15 cellular contexts compared by ENCODE assay signal in genomic region chr2:12762976-12763375, GRCh38. TPM values are rescaled to one million over a fixed set of nuclear protein-coding genes. Genes with fewer than 3 reads are reported as not detected.
DNase-seq lines count a peak whose midpoint lies in the region; ATAC-seq and TF ChIP-seq lines count a peak whose summit lies in the region.
"Had no signal": no experiment of that assay in that cellular context is flagged by ENCODE, and none has a peak within 500 bp of the region (broad histone marks: within the 10 kb centered on the region; RNA-seq: fewer than 3 reads in every experiment).

No MANE protein-coding gene starts in this region.

- H3K79me2 ChIP-seq in GM23338 (replicated peaks; ENCODE audit: insufficient read depth) (no peaks in the 10 kb centered on the region), PC-3 (ENCODE audit: low read length) (no peaks in the 10 kb centered on the region)

- H3K27ac Mint-ChIP-seq in GM23338 (no peak overlapping the region), osteocyte (ENCODE audit: unreplicated experiment) (peak overlapping the region; percentile 67)

- H3K27me3 Mint-ChIP-seq in GM23338 (ENCODE audit: insufficient read depth, low read depth, poor library complexity) (peaks cover 7% of the 10 kb centered on the region), osteocyte (ENCODE audit: unreplicated experiment) (no peaks in the 10 kb centered on the region)

- H4K20me1 ChIP-seq in GM23338 (replicated peaks; ENCODE audit: insufficient read depth) = no peaks in the 10 kb centered on the region
- H4K20me1 ChIP-seq in PC-3 (ENCODE audit: low read length) = no peaks in the 10 kb centered on the region

- peaks cover 12% of the 10 kb centered on the region; the same call in 2 of the 3 replicates for H3K4me1 Mint-ChIP-seq in GM23338
- H3K4me1 Mint-ChIP-seq in osteocyte (ENCODE audit: unreplicated experiment) = peaks cover 51% of the 10 kb centered on the region

- intact Hi-C loops in PC-3 (cut with micrococcal nuclease) = no loop called here

- H3K36me3 Mint-ChIP-seq in GM23338 (ENCODE audit: low read depth) (no peaks in the 10 kb centered on the region; the same call in 2 of the 3 replicates), osteocyte (ENCODE audit: unreplicated experiment) (no peaks in the 10 kb centered on the region)

- H3F3A ChIP-seq in GM23338 (replicated peaks; ENCODE audit: low read depth) = no peaks in the 10 kb centered on the region
- H3F3A ChIP-seq in PC-3 (ENCODE audit: low read length, unreplicated experiment) = no peaks in the 10 kb centered on the region

- H3K4me3 ChIP-seq in GM23338 (no peak overlapping the region), fibroblast of mammary gland (ENCODE audit: control insufficient read depth, low read depth, low read length) (no peak overlapping the region), PC-3 (ENCODE audit: low read length) (no peak overlapping the region)
- H3K4me3 ChIP-seq: SJCRH30 had no signal

- ATAC-seq in GM23338 = no peak
- ATAC-seq in PC-3 = no peak
- no peak for ATAC-seq in GM18868 (IDR thresholded peaks at IDR 0.05; ENCODE audit: unreplicated experiment)
- no peak for ATAC-seq in HG03280 (IDR thresholded peaks at IDR 0.05; ENCODE audit: unreplicated experiment)

- no peaks in the 10 kb centered on the region for H3K36me3 ChIP-seq in GM23338 (ENCODE audit: insufficient read depth)
- H3K36me3 ChIP-seq in PC-3 (ENCODE audit: low read depth, low read length) = no peaks in the 10 kb centered on the region
- H3K36me3 ChIP-seq: SJCRH30 had no signal

- H2AFZ ChIP-seq in GM23338 (peak overlapping the region; percentile 86; the same call in 1 of the 2 replicates), PC-3 (ENCODE audit: low read length) (no peak overlapping the region)

- H3K27ac ChIP-seq in GM23338 (ENCODE audit: low read depth) (no peak overlapping the region), PC-3 (ENCODE audit: low read length) (no peak overlapping the region)
- H3K27ac ChIP-seq: SJCRH30 had no signal

- H3K9me2 ChIP-seq in GM23338 (ENCODE audit: insufficient read depth) (0 out of 2 replicates have a peak, but pooled peaks cover 10% of the 10 kb centered on the region), PC-3 (replicated peaks; ENCODE audit: low read length) (0 out of 2 replicates have a peak, but pooled peaks cover 3% of the 10 kb centered on the region)

- H3K4me2 ChIP-seq in GM23338 = no peak overlapping the region
- H3K4me2 ChIP-seq in PC-3 (ENCODE audit: low read length) = no peak overlapping the region

- DNase-seq in AG08395 (ENCODE audit: low spot score) = peak; percentile 54
- no peak for DNase-seq in GM23338 (ENCODE audit: low spot score)
- peak; percentile 70 for DNase-seq in fibroblast of mammary gland (ENCODE audit: low read depth)
- DNase-seq in osteocyte (ENCODE audit: extremely low spot score, unreplicated experiment) = no peak
- DNase-seq in PC-3 = no peak
- DNase-seq in NCI-H226 = no peak
- DNase-seq: AML-193, COR-L47, Kasumi-1, NCI-H1417, NCI-H1930, NCI-H446 treated with DMSO at 0.1 percent for 48 hours, SJCRH30 had no signal

- H3K9ac ChIP-seq in PC-3 (ENCODE audit: low read length) = no peak overlapping the region

- H3K9me3 ChIP-seq in PC-3 (ENCODE audit: low read length) = no peaks in the 10 kb centered on the region

- no peaks in the 10 kb centered on the region; the same call in 1 of the 2 replicates for H3K4me1 ChIP-seq in GM23338 (ENCODE audit: insufficient read depth)
- peaks cover 12% of the 10 kb centered on the region for H3K4me1 ChIP-seq in PC-3 (ENCODE audit: insufficient read depth, low read length)

- peaks cover 5% of the 10 kb centered on the region; the same call in 1 of the 2 replicates for H3K27me3 ChIP-seq in GM23338 (ENCODE audit: insufficient read depth)
- no peaks in the 10 kb centered on the region for H3K27me3 ChIP-seq in PC-3 (ENCODE audit: low read length)
- H3K27me3 ChIP-seq: SJCRH30 had no signal

- TF ChIP-seq CTCF in GM23338 (conservative IDR thresholded peaks at IDR 0.05; ENCODE audit: low read depth in 2 of 2) (no peak), fibroblast of mammary gland (conservative IDR thresholded peaks at IDR 0.05; ENCODE audit: control insufficient read depth, insufficient read depth, low read depth, low read length) (no peak), osteocyte (IDR thresholded peaks at IDR 0.05) (no peak), PC-3 (conservative IDR thresholded peaks at IDR 0.05; ENCODE audit: low read depth, low read length) (no peak)

- POLR2A ChIA-PET in PC-3 (lab: Charles Lee; ENCODE audit: unreplicated experiment) = no interaction called here

- H3K4me3 Mint-ChIP-seq in GM23338 = no peak overlapping the region
- H3K4me3 Mint-ChIP-seq in osteocyte (ENCODE audit: unreplicated experiment) = peak overlapping the region; percentile 1

- CTCF ChIA-PET in PC-3 (lab: Charles Lee) = interaction anchor here (0.7 kb wide), 1 partner anchor 70 kb away, joined by 3 read pairs; no protein-coding TSS in a partner anchor

- BruUV-seq in PC-3 (replicated peaks; lab: Mats Ljungman, UMichigan) = no TSS peak

- no peaks in the 10 kb centered on the region for H3K9me3 Mint-ChIP-seq in GM23338
- peaks cover 6% of the 10 kb centered on the region for H3K9me3 Mint-ChIP-seq in osteocyte (ENCODE audit: unreplicated experiment)

TF ChIP-seq in GM23338, 12 proteins besides CTCF, POLR2A, EP300 and RAD21:
- TF ChIP-seq EZH2phosphoT487 (IDR thresholded peaks at IDR 0.05; ENCODE audit: unreplicated experiment) (no peak), REST (IDR thresholded peaks at IDR 0.05; ENCODE audit: unreplicated experiment) (no peak), POLR2AphosphoS5 (IDR thresholded peaks at IDR 0.05; ENCODE audit: low read depth) (no peak), ETS1 (IDR thresholded peaks at IDR 0.05) (no peak), ZNF331 (CRISPR knock-in tag; IDR thresholded peaks at IDR 0.05; ENCODE audit: low read depth) (no peak), JUNB (IDR thresholded peaks at IDR 0.05; ENCODE audit: unreplicated experiment) (no peak), CREB1 (CRISPR knock-in tag; IDR thresholded peaks at IDR 0.05; ENCODE audit: low read depth) (no peak), EZH2 (IDR thresholded peaks at IDR 0.05; ENCODE audit: low read depth, unreplicated experiment) (no peak), NANOG (IDR thresholded peaks at IDR 0.05; ENCODE audit: borderline replicate concordance) (no peak)

RNA-seq across cellular contexts. Expression of gene TRIB2, which starts 46.2 kb away (rescaled TPM):
- total RNA-seq in GM23338 (2014; rRNA removed; shearing (Covaris generic)) = 86.6 and 109 TPM in 2 replicates
- polyA plus RNA-seq in GM23338 (2016; fragmentation: Nextera tagmentation; extraction: Ambion mirVana) = 34.9 and 40.3 TPM in 2 replicates
- total RNA-seq in osteocyte = 142 and 146 TPM in 2 replicates
- total RNA-seq in PC-3 (2014; rRNA removed) = 35.2 and 51.8 TPM in 2 replicates

Comparison
In these comparisons a context has a peak if more than half of its experiments do, and no peak if none do; other contexts are left out.
1. DNase-seq: peak in AG08395 (single experiment) and fibroblast of mammary gland (single experiment); none in GM23338 (single experiment), osteocyte (single experiment), PC-3 (single experiment) and NCI-H226 (single experiment).